ENCODE assay signal across 8 cellular contexts in genomic region chr10:69666756-69667155, GRCh38. TPM values are rescaled to one million over a fixed set of nuclear protein-coding genes. Genes with fewer than 3 reads are reported as not detected.
"Had no signal": no experiment of that assay in that cellular context is flagged by ENCODE, and none has a peak within 500 bp of the region (broad histone marks: within the 10 kb centered on the region; RNA-seq: fewer than 3 reads in every experiment).

No MANE protein-coding gene starts in this region.

- H3K4me1 ChIP-seq: HAP-1 had no signal

- DNase-seq: GM23248, GOT3, HFFc6, KG1 had no signal

- H3K9ac ChIP-seq: GM23248 had no signal

- H3K9me3 ChIP-seq: HAP-1 had no signal

- H2AFZ ChIP-seq: GM23248 had no signal

- ATAC-seq: HCT116, HepG2 had no signal

- H3K4me3 ChIP-seq: GM23248, HAP-1 had no signal

- H3K36me3 ChIP-seq: HAP-1 had no signal

- H3K27ac ChIP-seq: GM23248, HL-60 had no signal

- FAIRE-seq: HepG2 had no signal

RNA-seq across cellular contexts. Expression of gene FAM241B, which starts 36.7 kb away (rescaled TPM):
- total RNA-seq: GM23248 had no signal
